In the genomic region with DNA sequence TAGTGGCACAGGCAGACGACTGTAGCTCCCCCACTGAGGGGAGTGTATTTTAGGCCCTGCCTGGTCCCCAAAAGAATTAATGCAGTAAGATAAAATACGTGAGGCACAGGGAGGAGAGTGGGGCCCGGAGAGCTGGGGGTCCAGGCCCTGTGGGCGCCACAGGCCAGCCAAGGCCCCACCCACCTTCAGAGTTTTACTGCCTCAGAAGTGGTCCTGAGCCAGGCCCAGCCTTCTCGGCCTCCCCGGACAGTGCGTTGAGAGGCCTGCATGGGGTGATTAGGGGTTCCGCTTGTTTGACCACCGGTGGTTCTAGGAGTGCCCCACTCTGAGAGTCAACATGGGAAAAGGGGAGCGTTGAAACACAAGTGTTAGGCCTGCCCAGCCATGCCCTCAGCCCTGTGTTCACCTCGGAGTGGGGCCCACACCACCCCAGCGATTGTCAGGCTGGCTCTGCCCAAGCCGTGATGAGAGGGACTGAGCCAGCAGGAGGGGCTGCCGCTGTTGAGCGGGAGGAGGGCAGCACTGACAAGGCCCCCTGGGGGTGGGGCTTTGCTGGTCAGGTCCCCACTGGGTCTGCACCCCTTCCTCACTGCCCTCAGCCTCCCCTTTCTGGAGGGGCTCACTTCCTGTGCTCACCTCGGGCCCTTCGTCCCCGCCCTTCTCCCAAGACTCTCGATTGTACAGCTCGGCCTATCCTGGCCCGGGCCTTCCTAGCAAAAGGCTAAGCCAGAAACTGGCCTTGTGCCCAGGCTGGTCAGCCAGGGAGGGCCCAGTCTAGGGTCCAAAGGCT, we compare ENCODE assay signal across 11 cellular contexts. TPM values are rescaled to one million over a fixed set of nuclear protein-coding genes. Genes with fewer than 3 reads are reported as not detected.
DNase-seq lines count a peak whose midpoint lies in the region; ATAC-seq and TF ChIP-seq lines count a peak whose summit lies in the region.
"Had no signal": no experiment of that assay in that cellular context is flagged by ENCODE, and none has a peak within 500 bp of the region (broad histone marks: within the 10 kb centered on the region; RNA-seq: fewer than 3 reads in every experiment).

No MANE protein-coding gene starts in this region.

- peaks cover 0 to 6% of the 10 kb centered on the region in 2 donors for H3K4me1 Mint-ChIP-seq in natural killer cell treated with Interleukin-12 subunit alpha and Interleukin-12 subunit beta and Interleukin-15 and Interleukin-18, amount 100 ng/mL, for 72 hours (ENCODE audit: low read depth in 2 of 2)
- H3K4me1 Mint-ChIP-seq in natural killer cell (peaks cover 0 to 14% of the 10 kb centered on the region in 2 donors), glutamatergic neuron (ENCODE audit: low read depth, unreplicated experiment) (peaks cover 8% of the 10 kb centered on the region), neural progenitor cell (peaks cover 33% of the 10 kb centered on the region)

- no peak for ATAC-seq in natural killer cell treated with Interleukin-12 subunit alpha and Interleukin-12 subunit beta and Interleukin-15 and Interleukin-18, amount 100 ng/mL, for 72 hours
- ATAC-seq in natural killer cell (no peak), GM18520 (IDR thresholded peaks at IDR 0.05; ENCODE audit: unreplicated experiment) (no peak)

- peaks cover 35% of the 10 kb centered on the region for H3K4me1 ChIP-seq in neural progenitor cell

- H3K27ac ChIP-seq in neural progenitor cell, result no peak overlapping the region
- H3K27ac ChIP-seq: SJSA1 had no signal

- H3K27me3 Mint-ChIP-seq in natural killer cell treated with Interleukin-12 subunit alpha and Interleukin-12 subunit beta and Interleukin-15 and Interleukin-18, amount 100 ng/mL, for 72 hours, result peaks cover 0 to 2% of the 10 kb centered on the region in 2 donors
- H3K27me3 Mint-ChIP-seq in natural killer cell (ENCODE audit: low read depth in 2 of 2) (peaks cover 0 to 6% of the 10 kb centered on the region in 2 donors), glutamatergic neuron (ENCODE audit: unreplicated experiment) (peaks cover 15% of the 10 kb centered on the region), neural progenitor cell (ENCODE audit: insufficient read depth, low read depth) (peaks cover 4% of the 10 kb centered on the region)
- H3K27me3 Mint-ChIP-seq: activated naive CD8-positive, alpha-beta T cell treated with anti-CD3 and anti-CD28 coated beads, Interleukin-2, amount 10 ng/mL, durations not matched to agents 7 days and 5 days had no signal

- intact Hi-C loops in natural killer cell (cut with micrococcal nuclease), result no loop called here

- no peaks in the 10 kb centered on the region for H3K36me3 Mint-ChIP-seq in natural killer cell treated with Interleukin-12 subunit alpha and Interleukin-12 subunit beta and Interleukin-15 and Interleukin-18, amount 100 ng/mL, for 72 hours
- no peaks in the 10 kb centered on the region for H3K36me3 Mint-ChIP-seq in natural killer cell
- no peaks in the 10 kb centered on the region for H3K36me3 Mint-ChIP-seq in glutamatergic neuron (ENCODE audit: unreplicated experiment)
- H3K36me3 Mint-ChIP-seq in neural progenitor cell, result peaks cover 6% of the 10 kb centered on the region
- H3K36me3 Mint-ChIP-seq: activated naive CD8-positive, alpha-beta T cell treated with anti-CD3 and anti-CD28 coated beads, Interleukin-2, amount 10 ng/mL, durations not matched to agents 7 days and 5 days had no signal

- H3K9me3 Mint-ChIP-seq in natural killer cell treated with Interleukin-12 subunit alpha and Interleukin-12 subunit beta and Interleukin-15 and Interleukin-18, amount 100 ng/mL, for 72 hours, result no peaks in the 10 kb centered on the region
- H3K9me3 Mint-ChIP-seq in natural killer cell (no peaks in the 10 kb centered on the region), glutamatergic neuron (ENCODE audit: unreplicated experiment) (peaks cover 24% of the 10 kb centered on the region), neural progenitor cell (no peaks in the 10 kb centered on the region)
- H3K9me3 Mint-ChIP-seq: activated CD4-positive, alpha-beta memory T cell treated with anti-CD3 and anti-CD28 coated beads, Interleukin-2, amount 10 ng/mL, durations not matched to agents 7 days and 5 days; activated naive CD8-positive, alpha-beta T cell treated with anti-CD3 and anti-CD28 coated beads, Interleukin-2, amount 10 ng/mL, durations not matched to agents 7 days and 5 days had no signal

- no peak for TF ChIP-seq CTCF in natural killer cell (IDR thresholded peaks at IDR 0.05)
- TF ChIP-seq CTCF in glutamatergic neuron (IDR thresholded peaks at IDR 0.05; ENCODE audit: partially characterized antibody, unreplicated experiment), result no peak
- TF ChIP-seq CTCF in neural progenitor cell (IDR thresholded peaks at IDR 0.05), result no peak

- H3K9me3 ChIP-seq in neural progenitor cell (ENCODE audit: low read depth), result no peaks in the 10 kb centered on the region
- H3K9me3 ChIP-seq: SJSA1 had no signal

- H3K27ac Mint-ChIP-seq in natural killer cell treated with Interleukin-12 subunit alpha and Interleukin-12 subunit beta and Interleukin-15 and Interleukin-18, amount 100 ng/mL, for 72 hours, result no peak overlapping the region
- H3K27ac Mint-ChIP-seq in natural killer cell, result no peak overlapping the region
- H3K27ac Mint-ChIP-seq in glutamatergic neuron (ENCODE audit: unreplicated experiment), result peak overlapping the region; percentile 64
- H3K27ac Mint-ChIP-seq in neural progenitor cell, result peak overlapping the region; percentile 86
- H3K27ac Mint-ChIP-seq: activated CD4-positive, alpha-beta memory T cell treated with anti-CD3 and anti-CD28 coated beads, Interleukin-2, amount 10 ng/mL, durations not matched to agents 7 days and 5 days; activated naive CD8-positive, alpha-beta T cell treated with anti-CD3 and anti-CD28 coated beads, Interleukin-2, amount 10 ng/mL, durations not matched to agents 7 days and 5 days had no signal

- no peaks in the 10 kb centered on the region for H3K36me3 ChIP-seq in neural progenitor cell
- H3K36me3 ChIP-seq: SJSA1 had no signal

- H4K20me1 ChIP-seq in neural progenitor cell (ENCODE audit: low read depth), result peaks cover 42% of the 10 kb centered on the region

- H3K4me2 ChIP-seq in neural progenitor cell, result no peak overlapping the region

- H3K79me2 ChIP-seq in neural progenitor cell (ENCODE audit: low read depth), result peaks cover 10% of the 10 kb centered on the region

- H2AFZ ChIP-seq in neural progenitor cell (replicated peaks), result no peak overlapping the region

- H3K4me3 Mint-ChIP-seq in natural killer cell treated with Interleukin-12 subunit alpha and Interleukin-12 subunit beta and Interleukin-15 and Interleukin-18, amount 100 ng/mL, for 72 hours, result no peak overlapping the region
- H3K4me3 Mint-ChIP-seq in natural killer cell (no peak overlapping the region), glutamatergic neuron (ENCODE audit: unreplicated experiment) (no peak overlapping the region), neural progenitor cell (no peak overlapping the region)
- H3K4me3 Mint-ChIP-seq: activated CD4-positive, alpha-beta memory T cell treated with anti-CD3 and anti-CD28 coated beads, Interleukin-2, amount 10 ng/mL, durations not matched to agents 7 days and 5 days had no signal

- H3K9ac ChIP-seq in neural progenitor cell, result no peak overlapping the region

- no peak overlapping the region for H3K4me3 ChIP-seq in neural progenitor cell
- H3K4me3 ChIP-seq: SJSA1 had no signal

- peak; percentile 29 for DNase-seq in natural killer cell treated with Interleukin-12 subunit alpha and Interleukin-12 subunit beta and Interleukin-15 and Interleukin-18, amount 100 ng/mL, for 72 hours (ENCODE audit: low spot score)
- no peak for DNase-seq in natural killer cell
- no peak for DNase-seq in glutamatergic neuron
- no peak for DNase-seq in neural progenitor cell (ENCODE audit: low spot score)
- no peak for DNase-seq in NCI-H1436 treated with DMSO at 0.1 percent for 48 hours (lab: John Stamatoyannopoulos, UW)
- no peak for DNase-seq in NCI-H1930 (lab: John Stamatoyannopoulos, UW)
- DNase-seq in NCI-H187 treated with DMSO at 0.1 percent for 48 hours (lab: John Stamatoyannopoulos, UW), result no peak

- H3K27me3 ChIP-seq in neural progenitor cell, result peaks cover 13% of the 10 kb centered on the region

- peaks cover 46% of the 10 kb centered on the region for H3F3A ChIP-seq in neural progenitor cell (ENCODE audit: low read depth)

RNA-seq across cellular contexts. Expression of a gene that starts 4.8 kb away (rescaled TPM):
- total RNA-seq in natural killer cell treated with Interleukin-12 subunit alpha and Interleukin-12 subunit beta and Interleukin-15 and Interleukin-18, amount 100 ng/mL, for 72 hours, result 1 to 10 TPM; 3.0 to 4.6 TPM
- total RNA-seq in natural killer cell (10 to 100 TPM in 1 of 3 donors, 1 to 10 TPM in 2; 4.0 to 37.4 (median 9.0) TPM), glutamatergic neuron (ENCODE audit: unreplicated experiment) (2,561 TPM), neural progenitor cell (ENCODE audit: low replicate concordance) (54.2 and 173 TPM in 2 replicates)

RNA-seq across cellular contexts. Expression of a gene that starts 11.2 kb away (rescaled TPM):
- total RNA-seq in natural killer cell treated with Interleukin-12 subunit alpha and Interleukin-12 subunit beta and Interleukin-15 and Interleukin-18, amount 100 ng/mL, for 72 hours, result 10 to 100 TPM; 13.2 to 29.7 TPM
- total RNA-seq in natural killer cell, result 1 to 10 TPM; 8.1 to 9.4 (median 9.1) TPM
- total RNA-seq in glutamatergic neuron (ENCODE audit: unreplicated experiment), result 7.8 TPM
- total RNA-seq in neural progenitor cell (ENCODE audit: low replicate concordance), result 1.2 and 5.6 TPM in 2 replicates

RNA-seq across cellular contexts. Expression of a gene that starts 44.6 kb away (rescaled TPM):
- total RNA-seq in natural killer cell treated with Interleukin-12 subunit alpha and Interleukin-12 subunit beta and Interleukin-15 and Interleukin-18, amount 100 ng/mL, for 72 hours, result 10 to 100 TPM; 27.4 to 29.6 TPM
- total RNA-seq in natural killer cell, result 10 to 100 TPM; 36.1 to 48.0 (median 47.0) TPM
- total RNA-seq in glutamatergic neuron (ENCODE audit: unreplicated experiment), result 34.4 TPM
- 19.4 and 59.9 TPM in 2 replicates for total RNA-seq in neural progenitor cell (ENCODE audit: low replicate concordance)

RNA-seq across cellular contexts. Expression of a gene that starts 44.9 kb away (rescaled TPM):
- 10 to 100 TPM; 35.8 to 38.3 TPM for total RNA-seq in natural killer cell treated with Interleukin-12 subunit alpha and Interleukin-12 subunit beta and Interleukin-15 and Interleukin-18, amount 100 ng/mL, for 72 hours
- total RNA-seq in natural killer cell (10 to 100 TPM; 22.2 to 32.0 (median 24.9) TPM), glutamatergic neuron (ENCODE audit: unreplicated experiment) (54.9 TPM), neural progenitor cell (ENCODE audit: low replicate concordance) (38.6 and 72.3 TPM in 2 replicates)

Comparison
In these comparisons a context has a peak if more than half of its experiments do, and no peak if none do; other contexts are left out.
1. H3K27ac Mint-ChIP-seq: peak in glutamatergic neuron (single experiment) and neural progenitor cell (single experiment); none in natural killer cell treated with Interleukin-12 subunit alpha and Interleukin-12 subunit beta and Interleukin-15 and Interleukin-18, amount 100 ng/mL, for 72 hours (0 of 2) and natural killer cell (0 of 2).
2. RNA of a gene that starts 4.8 kb away (total RNA-seq): 2,561 TPM in glutamatergic neuron (single experiment); 54.2 to 173 TPM in neural progenitor cell, 4.0 to 37.4 TPM in natural killer cell and 3.0 to 4.6 TPM in natural killer cell treated with Interleukin-12 subunit alpha and Interleukin-12 subunit beta and Interleukin-15 and Interleukin-18, amount 100 ng/mL, for 72 hours; every median in the first group is over 10 times any median in the second.